Comparison of ENCODE assay signal across 8 cellular contexts in the genomic region with DNA sequence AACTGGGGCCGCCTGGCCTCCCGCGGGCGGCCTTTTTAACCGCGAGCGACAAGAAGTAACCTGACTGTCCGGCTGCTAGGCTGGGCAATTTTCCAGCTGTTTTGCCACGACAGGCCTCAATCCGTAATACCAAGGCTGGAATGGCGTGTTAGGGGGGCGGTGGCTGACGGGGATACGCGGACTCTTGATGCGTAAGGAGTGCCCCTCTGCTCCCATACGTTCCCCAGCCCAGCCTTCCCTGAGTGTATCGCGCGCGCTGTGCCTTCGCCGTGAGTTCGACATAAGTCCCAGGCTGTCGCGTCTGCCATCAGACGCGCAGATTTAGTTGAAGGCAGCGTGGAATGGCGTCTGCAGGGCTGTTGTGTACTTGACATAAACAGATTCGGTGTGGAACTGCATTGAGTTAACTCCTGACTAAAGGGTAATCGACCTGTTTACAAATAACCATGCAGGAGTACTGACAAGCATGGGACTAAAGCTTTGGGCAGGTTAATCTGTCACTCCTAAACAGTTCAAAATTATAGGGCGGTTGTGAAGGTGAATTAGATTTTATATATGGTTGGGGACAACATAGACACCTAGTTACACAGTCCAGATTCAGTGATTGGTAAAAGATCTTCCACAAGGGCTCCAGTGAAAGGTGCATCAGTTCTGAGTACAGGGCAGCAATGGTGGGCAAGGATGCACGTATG. TPM values are rescaled to one million over a fixed set of nuclear protein-coding genes. Genes with fewer than 3 reads are reported as not detected.
A peak's percentile ranks its signal among the peaks of the same experiment; 100 is the strongest.
DNase-seq lines count a peak whose midpoint lies in the region; ATAC-seq and TF ChIP-seq lines count a peak whose summit lies in the region.

No MANE protein-coding gene starts in this region.

- peaks cover 10% of the 10 kb centered on the region for H3K4me1 ChIP-seq in Panc1 (ENCODE audit: control insufficient read depth, insufficient read depth, low read length)

- CTCF ChIA-PET in Panc1 (lab: Charles Lee): no interaction called here

- no peak for TF ChIP-seq CTCF in Panc1 (IDR thresholded peaks at IDR 0.05)

- ATAC-seq in HG03354 (IDR thresholded peaks at IDR 0.05; ENCODE audit: poor library complexity, severe bottlenecking, unreplicated experiment) (peak; percentile 10), Panc1 (peak; percentile 8; the same call in 1 of the 2 replicates), Right ventricle myocardium superior (ENCODE audit: poor library complexity) (peak; percentile 38)

- H3K27ac Mint-ChIP-seq in activated naive CD8-positive, alpha-beta T cell treated with anti-CD3 and anti-CD28 coated beads for 36 hours: no peak overlapping the region

- POLR2A ChIA-PET in Panc1 (lab: Charles Lee): interaction anchor here (0.6 kb wide), 1 partner anchor 60 kb away, joined by 9 read pairs; no protein-coding TSS in a partner anchor

- peaks cover 26% of the 10 kb centered on the region for H3K4me1 Mint-ChIP-seq in activated naive CD8-positive, alpha-beta T cell treated with anti-CD3 and anti-CD28 coated beads for 36 hours

- H3K9me3 ChIP-seq in Panc1 (ENCODE audit: control insufficient read depth, insufficient read depth, low read depth, low read length): no peaks in the 10 kb centered on the region

- H3K9me3 Mint-ChIP-seq in activated naive CD8-positive, alpha-beta T cell treated with anti-CD3 and anti-CD28 coated beads for 36 hours: no peaks in the 10 kb centered on the region

- peaks cover 13% of the 10 kb centered on the region for H3K36me3 Mint-ChIP-seq in activated naive CD8-positive, alpha-beta T cell treated with anti-CD3 and anti-CD28 coated beads for 36 hours

- no peak overlapping the region for H3K4me3 Mint-ChIP-seq in activated naive CD8-positive, alpha-beta T cell treated with anti-CD3 and anti-CD28 coated beads for 36 hours

- H3K27ac ChIP-seq in Panc1 (ENCODE audit: low read length): peak overlapping the region; percentile 93

- no peaks in the 10 kb centered on the region for H3K27me3 ChIP-seq in Panc1 (ENCODE audit: control insufficient read depth, insufficient read depth, low read length)

- peak overlapping the region; percentile 76 to 87 for H3K4me3 ChIP-seq in Panc1 (ENCODE audit: low read depth in 2 of 2, low read length in 2 of 2)

- BruUV-seq in Panc1 (replicated peaks; lab: Mats Ljungman, UMichigan): no TSS peak

- H3K36me3 ChIP-seq in Panc1 (ENCODE audit: control insufficient read depth, insufficient read depth, low read length): peaks cover 5% of the 10 kb centered on the region

- in situ Hi-C loops in Panc1 (cut with HindIII; ENCODE audit: low pct_unique_long_range_greater_than_20kb, low sequenced_read_pairs): no loop called here

- DNase-seq in DMS153 (lab: John Stamatoyannopoulos, UW) (peak; percentile 17), DMS153 treated with DMSO at 0.1 percent for 48 hours (lab: John Stamatoyannopoulos, UW; ENCODE audit: unreplicated experiment) (no peak), Panc1 (ENCODE audit: low read depth, low spot score) (no peak), Right ventricle myocardium superior (peak; percentile 72), posterior cingulate gyrus (peak; percentile 41 to 95 (median 62)), KG1 (lab: John Stamatoyannopoulos, UW) (no peak)
- DNase-seq in activated naive CD8-positive, alpha-beta T cell treated with anti-CD3 and anti-CD28 coated beads for 36 hours: peak; percentile 38

- H3K27me3 Mint-ChIP-seq in activated naive CD8-positive, alpha-beta T cell treated with anti-CD3 and anti-CD28 coated beads for 36 hours: no peaks in the 10 kb centered on the region

- intact Hi-C loops in Panc1 (cut with micrococcal nuclease; ENCODE audit: unreplicated experiment): loop anchor here (5.0 kb wide), 1 partner anchor 136 kb away; no protein-coding TSS in a partner anchor
- intact Hi-C loops in Right ventricle myocardium superior (cut with DNase I): loop anchor here (5.0 kb wide), 2 partner anchors 116 to 136 kb away; partner anchors contain the start of gene TEX2
- intact Hi-C loops in posterior cingulate gyrus (cut with DNase I): loop anchor here (5.0 kb wide), 1 partner anchor 116 kb away; the partner anchor contains the start of gene TEX2

RNA-seq across cellular contexts. Expression of gene ERN1, which starts 16.6 kb away (rescaled TPM):
- total RNA-seq in Panc1 (2021; ENCODE audit: unreplicated experiment) (12.1 TPM), Right ventricle myocardium superior (6.7 TPM)
- 4.7 TPM for polyA plus RNA-seq in Panc1 (2012; ENCODE audit: insufficient read length)
- 1 to 10 TPM; 7.6 to 9.0 TPM for total RNA-seq in activated naive CD8-positive, alpha-beta T cell treated with anti-CD3 and anti-CD28 coated beads for 36 hours

Comparison
In these comparisons a context has a peak if more than half of its experiments do, and no peak if none do; other contexts are left out.
1. DNase-seq: peak in DMS153 (single experiment), activated naive CD8-positive, alpha-beta T cell treated with anti-CD3 and anti-CD28 coated beads for 36 hours (single experiment), Right ventricle myocardium superior (single experiment) and posterior cingulate gyrus (10 of 10); none in DMS153 treated with DMSO at 0.1 percent for 48 hours (single experiment), Panc1 (single experiment) and KG1 (single experiment).
2. Peak in every context shown above with its lines, with median percentiles within 50 percentile points of each other: ATAC-seq.